1 cellular context compared by ENCODE assay signal in the genomic region with DNA sequence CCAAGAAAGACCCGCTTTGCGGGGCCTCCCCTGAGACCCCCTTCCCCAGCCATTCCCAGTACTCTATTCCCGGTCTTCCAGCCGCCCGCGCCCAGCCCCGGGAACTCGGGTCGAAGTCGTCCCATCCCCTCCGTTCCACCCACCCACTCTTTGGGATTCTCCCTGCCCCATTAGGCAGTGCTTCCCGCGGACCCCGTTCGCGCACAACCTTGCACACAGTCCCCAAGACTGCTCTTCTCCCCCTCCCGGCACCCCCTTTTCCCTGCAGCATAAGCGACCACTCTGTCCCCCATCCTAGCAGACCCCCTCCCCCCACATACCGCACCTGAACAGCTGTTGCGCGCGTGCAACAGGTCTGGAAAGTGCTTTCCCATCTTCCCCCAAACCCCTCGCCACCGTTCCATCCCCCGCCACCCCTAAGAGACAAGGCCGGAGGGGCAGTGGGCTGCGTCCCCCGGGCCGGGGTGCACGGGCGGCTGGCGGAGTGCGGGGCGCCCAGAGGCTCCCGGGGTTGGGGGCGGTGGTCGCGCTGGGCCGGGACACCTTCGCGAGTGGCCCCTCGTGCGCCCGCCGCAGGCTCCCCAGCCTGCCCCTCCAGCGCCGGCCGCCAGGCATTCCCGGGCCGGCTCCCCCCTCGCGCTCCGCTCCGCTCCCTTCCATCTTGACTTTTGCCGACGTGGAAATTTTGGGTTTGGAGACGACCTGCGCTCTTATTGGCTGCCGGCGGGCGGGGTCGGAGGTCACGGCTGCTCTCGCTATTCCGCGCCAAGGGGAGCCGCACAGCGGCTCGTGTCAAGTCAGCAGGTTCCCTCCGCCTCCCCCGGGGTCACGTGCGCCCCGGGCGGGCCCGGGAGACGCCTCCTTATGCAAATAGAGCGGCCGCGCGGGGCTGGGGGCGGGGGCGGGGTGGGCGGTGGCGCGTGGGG.
A peak's percentile ranks its signal among the peaks of the same experiment; 100 is the strongest.
TF ChIP-seq lines count a peak whose summit lies in the region.

No MANE protein-coding gene starts in this region.

TF ChIP-seq in HepG2, 621 proteins besides CTCF, POLR2A, EP300 and RAD21 (continued from another document and continues in another):
- TF ChIP-seq, protein P1, sequence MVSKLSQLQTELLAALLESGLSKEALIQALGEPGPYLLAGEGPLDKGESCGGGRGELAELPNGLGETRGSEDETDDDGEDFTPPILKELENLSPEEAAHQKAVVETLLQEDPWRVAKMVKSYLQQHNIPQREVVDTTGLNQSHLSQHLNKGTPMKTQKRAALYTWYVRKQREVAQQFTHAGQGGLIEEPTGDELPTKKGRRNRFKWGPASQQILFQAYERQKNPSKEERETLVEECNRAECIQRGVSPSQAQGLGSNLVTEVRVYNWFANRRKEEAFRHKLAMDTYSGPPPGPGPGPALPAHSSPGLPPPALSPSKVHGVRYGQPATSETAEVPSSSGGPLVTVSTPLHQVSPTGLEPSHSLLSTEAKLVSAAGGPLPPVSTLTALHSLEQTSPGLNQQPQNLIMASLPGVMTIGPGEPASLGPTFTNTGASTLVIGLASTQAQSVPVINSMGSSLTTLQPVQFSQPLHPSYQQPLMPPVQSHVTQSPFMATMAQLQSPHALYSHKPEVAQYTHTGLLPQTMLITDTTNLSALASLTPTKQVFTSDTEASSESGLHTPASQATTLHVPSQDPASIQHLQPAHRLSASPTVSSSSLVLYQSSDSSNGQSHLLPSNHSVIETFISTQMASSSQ (IDR thresholded peaks at IDR 0.05; ENCODE audit: low read depth): no peak
- TF ChIP-seq, protein P1 (CRISPR knock-in tag; IDR thresholded peaks at IDR 0.05; ENCODE audit: borderline replicate concordance): peak; percentile 27; the same call in 1 of the 2 replicates
- no peak for TF ChIP-seq ZNF879 (CRISPR knock-in tag; IDR thresholded peaks at IDR 0.05)
- TF ChIP-seq, protein P2, sequence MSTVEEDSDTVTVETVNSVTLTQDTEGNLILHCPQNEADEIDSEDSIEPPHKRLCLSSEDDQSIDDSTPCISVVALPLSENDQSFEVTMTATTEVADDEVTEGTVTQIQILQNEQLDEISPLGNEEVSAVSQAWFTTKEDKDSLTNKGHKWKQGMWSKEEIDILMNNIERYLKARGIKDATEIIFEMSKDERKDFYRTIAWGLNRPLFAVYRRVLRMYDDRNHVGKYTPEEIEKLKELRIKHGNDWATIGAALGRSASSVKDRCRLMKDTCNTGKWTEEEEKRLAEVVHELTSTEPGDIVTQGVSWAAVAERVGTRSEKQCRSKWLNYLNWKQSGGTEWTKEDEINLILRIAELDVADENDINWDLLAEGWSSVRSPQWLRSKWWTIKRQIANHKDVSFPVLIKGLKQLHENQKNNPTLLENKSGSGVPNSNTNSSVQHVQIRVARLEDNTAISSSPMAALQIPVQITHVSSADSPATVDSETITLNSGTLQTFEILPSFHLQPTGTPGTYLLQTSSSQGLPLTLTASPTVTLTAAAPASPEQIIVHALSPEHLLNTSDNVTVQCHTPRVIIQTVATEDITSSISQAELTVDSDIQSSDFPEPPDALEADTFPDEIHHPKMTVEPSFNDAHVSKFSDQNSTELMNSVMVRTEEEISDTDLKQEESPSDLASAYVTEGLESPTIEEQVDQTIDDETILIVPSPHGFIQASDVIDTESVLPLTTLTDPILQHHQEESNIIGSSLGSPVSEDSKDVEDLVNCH (CRISPR knock-in tag; IDR thresholded peaks at IDR 0.05): no peak
- TF ChIP-seq, protein P3, sequence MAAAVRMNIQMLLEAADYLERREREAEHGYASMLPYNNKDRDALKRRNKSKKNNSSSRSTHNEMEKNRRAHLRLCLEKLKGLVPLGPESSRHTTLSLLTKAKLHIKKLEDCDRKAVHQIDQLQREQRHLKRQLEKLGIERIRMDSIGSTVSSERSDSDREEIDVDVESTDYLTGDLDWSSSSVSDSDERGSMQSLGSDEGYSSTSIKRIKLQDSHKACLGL (CRISPR knock-in tag; IDR thresholded peaks at IDR 0.05): 0 out of 2 replicates have a peak, but pooled peaks have one; percentile 1
- no peak for TF ChIP-seq HDAC6 (IDR thresholded peaks at IDR 0.05; ENCODE audit: low read depth, low read length)
- TF ChIP-seq RNF2 (conservative IDR thresholded peaks at IDR 0.05; ENCODE audit: low read depth): no peak; the same call in 1 of the 2 replicates
- no peak for TF ChIP-seq SYNCRIP (IDR thresholded peaks at IDR 0.05; ENCODE audit: insufficient read depth, low read depth, low read length)
- TF ChIP-seq, protein P4, sequence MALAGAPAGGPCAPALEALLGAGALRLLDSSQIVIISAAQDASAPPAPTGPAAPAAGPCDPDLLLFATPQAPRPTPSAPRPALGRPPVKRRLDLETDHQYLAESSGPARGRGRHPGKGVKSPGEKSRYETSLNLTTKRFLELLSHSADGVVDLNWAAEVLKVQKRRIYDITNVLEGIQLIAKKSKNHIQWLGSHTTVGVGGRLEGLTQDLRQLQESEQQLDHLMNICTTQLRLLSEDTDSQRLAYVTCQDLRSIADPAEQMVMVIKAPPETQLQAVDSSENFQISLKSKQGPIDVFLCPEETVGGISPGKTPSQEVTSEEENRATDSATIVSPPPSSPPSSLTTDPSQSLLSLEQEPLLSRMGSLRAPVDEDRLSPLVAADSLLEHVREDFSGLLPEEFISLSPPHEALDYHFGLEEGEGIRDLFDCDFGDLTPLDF (CRISPR knock-in tag; IDR thresholded peaks at IDR 0.05): peak; percentile 61
- TF ChIP-seq MAFK (conservative IDR thresholded peaks at IDR 0.05 in 1 of 2, IDR thresholded peaks at IDR 0.05 in 1 of 2; ENCODE audit: low read length in 2 of 2): peak; percentile 67 to 70
- no peak for TF ChIP-seq TBP (CRISPR knock-in tag; IDR thresholded peaks at IDR 0.05)
- no peak for TF ChIP-seq NR1H2 (CRISPR knock-in tag; IDR thresholded peaks at IDR 0.05; ENCODE audit: borderline replicate concordance, low read depth)
- TF ChIP-seq THAP11 (CRISPR knock-in tag; IDR thresholded peaks at IDR 0.05): peak; percentile 28; the same call in 1 of the 2 replicates
- TF ChIP-seq ZNF572 (CRISPR knock-in tag; IDR thresholded peaks at IDR 0.05): no peak
- TF ChIP-seq DMAP1 (CRISPR knock-in tag; IDR thresholded peaks at IDR 0.05): peak; percentile 54
- TF ChIP-seq FOXP1 (IDR thresholded peaks at IDR 0.05): no peak
- no peak; the same call in 1 of the 2 replicates for TF ChIP-seq FOXP1 (CRISPR knock-in tag; IDR thresholded peaks at IDR 0.05)
- TF ChIP-seq, protein P5, sequence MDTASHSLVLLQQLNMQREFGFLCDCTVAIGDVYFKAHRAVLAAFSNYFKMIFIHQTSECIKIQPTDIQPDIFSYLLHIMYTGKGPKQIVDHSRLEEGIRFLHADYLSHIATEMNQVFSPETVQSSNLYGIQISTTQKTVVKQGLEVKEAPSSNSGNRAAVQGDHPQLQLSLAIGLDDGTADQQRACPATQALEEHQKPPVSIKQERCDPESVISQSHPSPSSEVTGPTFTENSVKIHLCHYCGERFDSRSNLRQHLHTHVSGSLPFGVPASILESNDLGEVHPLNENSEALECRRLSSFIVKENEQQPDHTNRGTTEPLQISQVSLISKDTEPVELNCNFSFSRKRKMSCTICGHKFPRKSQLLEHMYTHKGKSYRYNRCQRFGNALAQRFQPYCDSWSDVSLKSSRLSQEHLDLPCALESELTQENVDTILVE (CRISPR knock-in tag; IDR thresholded peaks at IDR 0.05): 0 out of 2 replicates have a peak, but pooled peaks have one; percentile 6
- TF ChIP-seq ZBTB21 (CRISPR knock-in tag; IDR thresholded peaks at IDR 0.05): no peak
- no peak for TF ChIP-seq ZNF598 (CRISPR knock-in tag; IDR thresholded peaks at IDR 0.05; ENCODE audit: borderline replicate concordance)
- TF ChIP-seq ZNF101 (CRISPR knock-in tag; IDR thresholded peaks at IDR 0.05; ENCODE audit: borderline replicate concordance, low read depth): no peak
- TF ChIP-seq, protein P6, sequence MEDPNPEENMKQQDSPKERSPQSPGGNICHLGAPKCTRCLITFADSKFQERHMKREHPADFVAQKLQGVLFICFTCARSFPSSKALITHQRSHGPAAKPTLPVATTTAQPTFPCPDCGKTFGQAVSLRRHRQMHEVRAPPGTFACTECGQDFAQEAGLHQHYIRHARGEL (CRISPR knock-in tag; IDR thresholded peaks at IDR 0.05): no peak
- TF ChIP-seq, protein P7, sequence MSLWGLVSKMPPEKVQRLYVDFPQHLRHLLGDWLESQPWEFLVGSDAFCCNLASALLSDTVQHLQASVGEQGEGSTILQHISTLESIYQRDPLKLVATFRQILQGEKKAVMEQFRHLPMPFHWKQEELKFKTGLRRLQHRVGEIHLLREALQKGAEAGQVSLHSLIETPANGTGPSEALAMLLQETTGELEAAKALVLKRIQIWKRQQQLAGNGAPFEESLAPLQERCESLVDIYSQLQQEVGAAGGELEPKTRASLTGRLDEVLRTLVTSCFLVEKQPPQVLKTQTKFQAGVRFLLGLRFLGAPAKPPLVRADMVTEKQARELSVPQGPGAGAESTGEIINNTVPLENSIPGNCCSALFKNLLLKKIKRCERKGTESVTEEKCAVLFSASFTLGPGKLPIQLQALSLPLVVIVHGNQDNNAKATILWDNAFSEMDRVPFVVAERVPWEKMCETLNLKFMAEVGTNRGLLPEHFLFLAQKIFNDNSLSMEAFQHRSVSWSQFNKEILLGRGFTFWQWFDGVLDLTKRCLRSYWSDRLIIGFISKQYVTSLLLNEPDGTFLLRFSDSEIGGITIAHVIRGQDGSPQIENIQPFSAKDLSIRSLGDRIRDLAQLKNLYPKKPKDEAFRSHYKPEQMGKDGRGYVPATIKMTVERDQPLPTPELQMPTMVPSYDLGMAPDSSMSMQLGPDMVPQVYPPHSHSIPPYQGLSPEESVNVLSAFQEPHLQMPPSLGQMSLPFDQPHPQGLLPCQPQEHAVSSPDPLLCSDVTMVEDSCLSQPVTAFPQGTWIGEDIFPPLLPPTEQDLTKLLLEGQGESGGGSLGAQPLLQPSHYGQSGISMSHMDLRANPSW (CRISPR knock-in tag; IDR thresholded peaks at IDR 0.05; ENCODE audit: borderline replicate concordance): no peak
- TF ChIP-seq, protein P8, sequence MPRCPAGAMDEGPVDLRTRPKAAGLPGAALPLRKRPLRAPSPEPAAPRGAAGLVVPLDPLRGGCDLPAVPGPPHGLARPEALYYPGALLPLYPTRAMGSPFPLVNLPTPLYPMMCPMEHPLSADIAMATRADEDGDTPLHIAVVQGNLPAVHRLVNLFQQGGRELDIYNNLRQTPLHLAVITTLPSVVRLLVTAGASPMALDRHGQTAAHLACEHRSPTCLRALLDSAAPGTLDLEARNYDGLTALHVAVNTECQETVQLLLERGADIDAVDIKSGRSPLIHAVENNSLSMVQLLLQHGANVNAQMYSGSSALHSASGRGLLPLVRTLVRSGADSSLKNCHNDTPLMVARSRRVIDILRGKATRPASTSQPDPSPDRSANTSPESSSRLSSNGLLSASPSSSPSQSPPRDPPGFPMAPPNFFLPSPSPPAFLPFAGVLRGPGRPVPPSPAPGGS (CRISPR knock-in tag; IDR thresholded peaks at IDR 0.05): no peak
- TF ChIP-seq ZNF629 (CRISPR knock-in tag; conservative IDR thresholded peaks at IDR 0.05): no peak
- TF ChIP-seq HNRNPUL1 (IDR thresholded peaks at IDR 0.05; ENCODE audit: low read depth, low read length): no peak
- TF ChIP-seq, protein P9, sequence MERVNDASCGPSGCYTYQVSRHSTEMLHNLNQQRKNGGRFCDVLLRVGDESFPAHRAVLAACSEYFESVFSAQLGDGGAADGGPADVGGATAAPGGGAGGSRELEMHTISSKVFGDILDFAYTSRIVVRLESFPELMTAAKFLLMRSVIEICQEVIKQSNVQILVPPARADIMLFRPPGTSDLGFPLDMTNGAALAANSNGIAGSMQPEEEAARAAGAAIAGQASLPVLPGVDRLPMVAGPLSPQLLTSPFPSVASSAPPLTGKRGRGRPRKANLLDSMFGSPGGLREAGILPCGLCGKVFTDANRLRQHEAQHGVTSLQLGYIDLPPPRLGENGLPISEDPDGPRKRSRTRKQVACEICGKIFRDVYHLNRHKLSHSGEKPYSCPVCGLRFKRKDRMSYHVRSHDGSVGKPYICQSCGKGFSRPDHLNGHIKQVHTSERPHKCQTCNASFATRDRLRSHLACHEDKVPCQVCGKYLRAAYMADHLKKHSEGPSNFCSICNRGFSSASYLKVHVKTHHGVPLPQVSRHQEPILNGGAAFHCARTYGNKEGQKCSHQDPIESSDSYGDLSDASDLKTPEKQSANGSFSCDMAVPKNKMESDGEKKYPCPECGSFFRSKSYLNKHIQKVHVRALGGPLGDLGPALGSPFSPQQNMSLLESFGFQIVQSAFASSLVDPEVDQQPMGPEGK (CRISPR knock-in tag; IDR thresholded peaks at IDR 0.05): 0 out of 2 replicates have a peak, but pooled peaks have one; percentile 10
- no peak for TF ChIP-seq ZNF24 (IDR thresholded peaks at IDR 0.05)
- TF ChIP-seq DR1 (CRISPR knock-in tag; IDR thresholded peaks at IDR 0.05): no peak; the same call in 1 of the 2 replicates
- TF ChIP-seq, protein P10, sequence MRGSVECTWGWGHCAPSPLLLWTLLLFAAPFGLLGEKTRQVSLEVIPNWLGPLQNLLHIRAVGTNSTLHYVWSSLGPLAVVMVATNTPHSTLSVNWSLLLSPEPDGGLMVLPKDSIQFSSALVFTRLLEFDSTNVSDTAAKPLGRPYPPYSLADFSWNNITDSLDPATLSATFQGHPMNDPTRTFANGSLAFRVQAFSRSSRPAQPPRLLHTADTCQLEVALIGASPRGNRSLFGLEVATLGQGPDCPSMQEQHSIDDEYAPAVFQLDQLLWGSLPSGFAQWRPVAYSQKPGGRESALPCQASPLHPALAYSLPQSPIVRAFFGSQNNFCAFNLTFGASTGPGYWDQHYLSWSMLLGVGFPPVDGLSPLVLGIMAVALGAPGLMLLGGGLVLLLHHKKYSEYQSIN (CRISPR knock-in tag; IDR thresholded peaks at IDR 0.05; ENCODE audit: borderline replicate concordance): no peak
- 0 out of 4 replicates have a peak, but pooled peaks of 1 of the 2 experiments have one; percentile 28 for TF ChIP-seq KLF16 (CRISPR knock-in tag; IDR thresholded peaks at IDR 0.05)
- TF ChIP-seq RBFOX2 (IDR thresholded peaks at IDR 0.05; ENCODE audit: low read depth, low read length): peak; percentile 87
- peak; percentile 80 for TF ChIP-seq NFYC (CRISPR knock-in tag; IDR thresholded peaks at IDR 0.05)
- TF ChIP-seq TAF1 (CRISPR knock-in tag; IDR thresholded peaks at IDR 0.05): peak; percentile 65
- TF ChIP-seq GATAD1 (CRISPR knock-in tag; IDR thresholded peaks at IDR 0.05): peak; percentile 16; the same call in 1 of the 2 replicates
- no peak for TF ChIP-seq ZNF138 (CRISPR knock-in tag; IDR thresholded peaks at IDR 0.05; ENCODE audit: low read depth)
- no peak for TF ChIP-seq SOX13 (IDR thresholded peaks at IDR 0.05)
- TF ChIP-seq SOX13 (CRISPR knock-in tag; conservative IDR thresholded peaks at IDR 0.05 in 1 of 2, IDR thresholded peaks at IDR 0.05 in 1 of 2): peak in 1 of 2 experiments; percentile 44; a peak in 1 of 4 replicates
- TF ChIP-seq CBFB (CRISPR knock-in tag; IDR thresholded peaks at IDR 0.05): no peak
- no peak for TF ChIP-seq RBM39 (IDR thresholded peaks at IDR 0.05; ENCODE audit: low read depth, low read length, poor library complexity, severe bottlenecking)
- TF ChIP-seq TBX2 (CRISPR knock-in tag; IDR thresholded peaks at IDR 0.05; ENCODE audit: borderline replicate concordance): no peak
- no peak for TF ChIP-seq NCOR1 (IDR thresholded peaks at IDR 0.05; ENCODE audit: borderline replicate concordance, low read length)
- no peak for TF ChIP-seq YEATS2 (CRISPR knock-in tag; IDR thresholded peaks at IDR 0.05; ENCODE audit: borderline replicate concordance)
